ENCODE assay signal across 1 cellular context in the genomic region with DNA sequence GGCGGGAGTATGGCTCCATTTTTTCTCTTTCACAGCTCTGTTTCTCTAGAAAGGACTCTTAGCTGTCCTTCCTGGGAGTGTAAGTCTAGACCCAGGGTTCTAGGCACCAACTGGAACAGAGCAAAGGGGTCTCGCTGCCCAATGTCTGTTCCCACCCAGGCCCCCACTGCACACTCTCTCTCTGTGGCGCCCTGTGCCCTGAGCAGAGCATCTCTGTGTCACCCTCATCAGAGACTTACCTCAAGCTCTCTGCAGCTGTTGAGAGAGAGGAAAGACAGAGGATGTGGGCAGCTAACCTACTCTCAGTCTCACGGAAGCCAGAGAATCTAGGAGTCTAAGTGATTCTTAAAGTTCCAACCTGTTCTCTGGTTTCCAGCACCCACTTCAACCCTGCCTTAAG.
TF ChIP-seq lines count a peak whose summit lies in the region.

No MANE protein-coding gene starts in this region.

TF ChIP-seq in WTC11, 78 proteins besides CTCF, POLR2A, EP300 and RAD21 (continued from another document):
- TF ChIP-seq, protein P1, sequence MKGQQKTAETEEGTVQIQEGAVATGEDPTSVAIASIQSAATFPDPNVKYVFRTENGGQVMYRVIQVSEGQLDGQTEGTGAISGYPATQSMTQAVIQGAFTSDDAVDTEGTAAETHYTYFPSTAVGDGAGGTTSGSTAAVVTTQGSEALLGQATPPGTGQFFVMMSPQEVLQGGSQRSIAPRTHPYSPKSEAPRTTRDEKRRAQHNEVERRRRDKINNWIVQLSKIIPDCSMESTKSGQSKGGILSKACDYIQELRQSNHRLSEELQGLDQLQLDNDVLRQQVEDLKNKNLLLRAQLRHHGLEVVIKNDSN (CRISPR knock-in tag; IDR thresholded peaks at IDR 0.05) = no peak
- TF ChIP-seq, protein P2, sequence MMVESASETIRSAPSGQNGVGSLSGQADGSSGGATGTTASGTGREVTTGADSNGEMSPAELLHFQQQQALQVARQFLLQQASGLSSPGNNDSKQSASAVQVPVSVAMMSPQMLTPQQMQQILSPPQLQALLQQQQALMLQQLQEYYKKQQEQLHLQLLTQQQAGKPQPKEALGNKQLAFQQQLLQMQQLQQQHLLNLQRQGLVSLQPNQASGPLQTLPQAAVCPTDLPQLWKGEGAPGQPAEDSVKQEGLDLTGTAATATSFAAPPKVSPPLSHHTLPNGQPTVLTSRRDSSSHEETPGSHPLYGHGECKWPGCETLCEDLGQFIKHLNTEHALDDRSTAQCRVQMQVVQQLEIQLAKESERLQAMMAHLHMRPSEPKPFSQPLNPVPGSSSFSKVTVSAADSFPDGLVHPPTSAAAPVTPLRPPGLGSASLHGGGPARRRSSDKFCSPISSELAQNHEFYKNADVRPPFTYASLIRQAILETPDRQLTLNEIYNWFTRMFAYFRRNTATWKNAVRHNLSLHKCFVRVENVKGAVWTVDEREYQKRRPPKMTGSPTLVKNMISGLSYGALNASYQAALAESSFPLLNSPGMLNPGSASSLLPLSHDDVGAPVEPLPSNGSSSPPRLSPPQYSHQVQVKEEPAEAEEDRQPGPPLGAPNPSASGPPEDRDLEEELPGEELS (CRISPR knock-in tag; IDR thresholded peaks at IDR 0.05) = no peak
- TF ChIP-seq MXD4 (CRISPR knock-in tag; IDR thresholded peaks at IDR 0.05; ENCODE audit: borderline replicate concordance) (no peak), CREB1 (CRISPR knock-in tag; IDR thresholded peaks at IDR 0.05) (no peak), ERG (CRISPR knock-in tag; IDR thresholded peaks at IDR 0.05) (no peak), ZNF423 (CRISPR knock-in tag; IDR thresholded peaks at IDR 0.05) (no peak), ESRRA (CRISPR knock-in tag; IDR thresholded peaks at IDR 0.05; ENCODE audit: borderline replicate concordance) (no peak), NR1H2 (CRISPR knock-in tag; IDR thresholded peaks at IDR 0.05) (no peak), FOXJ3 (CRISPR knock-in tag; IDR thresholded peaks at IDR 0.05; ENCODE audit: borderline replicate concordance) (no peak), USF2 (CRISPR knock-in tag; IDR thresholded peaks at IDR 0.05) (no peak), NFATC4 (CRISPR knock-in tag; IDR thresholded peaks at IDR 0.05) (no peak), ZNF138 (CRISPR knock-in tag; conservative IDR thresholded peaks at IDR 0.05) (no peak), MAX (CRISPR knock-in tag; IDR thresholded peaks at IDR 0.05) (no peak), JUN (CRISPR knock-in tag; IDR thresholded peaks at IDR 0.05) (no peak), FOXK1 (CRISPR knock-in tag; IDR thresholded peaks at IDR 0.05) (no peak), ZNF671 (CRISPR knock-in tag; IDR thresholded peaks at IDR 0.05) (no peak)
- TF ChIP-seq, protein P3, sequence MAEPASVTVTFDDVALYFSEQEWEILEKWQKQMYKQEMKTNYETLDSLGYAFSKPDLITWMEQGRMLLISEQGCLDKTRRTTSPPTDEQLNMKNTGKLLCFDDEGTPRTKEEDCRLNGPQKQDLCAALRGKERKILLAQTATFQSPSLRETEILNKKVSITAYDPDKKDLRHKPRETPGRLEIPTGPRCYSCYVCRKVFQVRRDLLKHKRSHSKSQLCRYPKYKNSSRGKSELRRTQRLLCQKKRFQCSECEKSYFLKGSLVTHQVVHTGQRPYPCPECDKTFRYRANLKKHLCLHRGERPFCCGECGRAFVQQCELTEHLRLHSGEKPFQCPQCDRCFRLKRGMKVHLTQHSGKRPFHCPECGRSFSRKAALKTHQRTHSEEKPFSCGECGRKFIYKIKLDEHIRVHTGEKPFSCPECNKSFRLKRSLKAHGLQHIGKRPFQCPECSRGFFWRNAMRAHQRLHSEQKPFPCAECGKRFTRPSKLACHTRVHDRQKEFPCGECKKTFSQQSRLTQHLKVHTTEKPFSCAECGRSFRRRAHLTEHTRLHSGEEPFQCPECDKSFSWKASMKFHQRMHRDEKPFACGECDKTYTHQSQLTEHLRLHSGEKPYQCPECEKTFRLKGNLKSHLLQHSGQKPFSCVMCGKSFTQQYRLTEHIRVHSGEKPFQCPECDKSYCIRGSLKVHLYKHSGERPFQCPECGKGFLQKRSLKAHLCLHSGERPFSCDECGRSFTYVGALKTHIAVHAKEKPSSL (CRISPR knock-in tag; conservative IDR thresholded peaks at IDR 0.05) = no peak
- TF ChIP-seq, protein P4, sequence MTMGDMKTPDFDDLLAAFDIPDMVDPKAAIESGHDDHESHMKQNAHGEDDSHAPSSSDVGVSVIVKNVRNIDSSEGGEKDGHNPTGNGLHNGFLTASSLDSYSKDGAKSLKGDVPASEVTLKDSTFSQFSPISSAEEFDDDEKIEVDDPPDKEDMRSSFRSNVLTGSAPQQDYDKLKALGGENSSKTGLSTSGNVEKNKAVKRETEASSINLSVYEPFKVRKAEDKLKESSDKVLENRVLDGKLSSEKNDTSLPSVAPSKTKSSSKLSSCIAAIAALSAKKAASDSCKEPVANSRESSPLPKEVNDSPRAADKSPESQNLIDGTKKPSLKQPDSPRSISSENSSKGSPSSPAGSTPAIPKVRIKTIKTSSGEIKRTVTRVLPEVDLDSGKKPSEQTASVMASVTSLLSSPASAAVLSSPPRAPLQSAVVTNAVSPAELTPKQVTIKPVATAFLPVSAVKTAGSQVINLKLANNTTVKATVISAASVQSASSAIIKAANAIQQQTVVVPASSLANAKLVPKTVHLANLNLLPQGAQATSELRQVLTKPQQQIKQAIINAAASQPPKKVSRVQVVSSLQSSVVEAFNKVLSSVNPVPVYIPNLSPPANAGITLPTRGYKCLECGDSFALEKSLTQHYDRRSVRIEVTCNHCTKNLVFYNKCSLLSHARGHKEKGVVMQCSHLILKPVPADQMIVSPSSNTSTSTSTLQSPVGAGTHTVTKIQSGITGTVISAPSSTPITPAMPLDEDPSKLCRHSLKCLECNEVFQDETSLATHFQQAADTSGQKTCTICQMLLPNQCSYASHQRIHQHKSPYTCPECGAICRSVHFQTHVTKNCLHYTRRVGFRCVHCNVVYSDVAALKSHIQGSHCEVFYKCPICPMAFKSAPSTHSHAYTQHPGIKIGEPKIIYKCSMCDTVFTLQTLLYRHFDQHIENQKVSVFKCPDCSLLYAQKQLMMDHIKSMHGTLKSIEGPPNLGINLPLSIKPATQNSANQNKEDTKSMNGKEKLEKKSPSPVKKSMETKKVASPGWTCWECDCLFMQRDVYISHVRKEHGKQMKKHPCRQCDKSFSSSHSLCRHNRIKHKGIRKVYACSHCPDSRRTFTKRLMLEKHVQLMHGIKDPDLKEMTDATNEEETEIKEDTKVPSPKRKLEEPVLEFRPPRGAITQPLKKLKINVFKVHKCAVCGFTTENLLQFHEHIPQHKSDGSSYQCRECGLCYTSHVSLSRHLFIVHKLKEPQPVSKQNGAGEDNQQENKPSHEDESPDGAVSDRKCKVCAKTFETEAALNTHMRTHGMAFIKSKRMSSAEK (CRISPR knock-in tag; IDR thresholded peaks at IDR 0.05; ENCODE audit: borderline replicate concordance) = no peak
- TF ChIP-seq, protein P5, sequence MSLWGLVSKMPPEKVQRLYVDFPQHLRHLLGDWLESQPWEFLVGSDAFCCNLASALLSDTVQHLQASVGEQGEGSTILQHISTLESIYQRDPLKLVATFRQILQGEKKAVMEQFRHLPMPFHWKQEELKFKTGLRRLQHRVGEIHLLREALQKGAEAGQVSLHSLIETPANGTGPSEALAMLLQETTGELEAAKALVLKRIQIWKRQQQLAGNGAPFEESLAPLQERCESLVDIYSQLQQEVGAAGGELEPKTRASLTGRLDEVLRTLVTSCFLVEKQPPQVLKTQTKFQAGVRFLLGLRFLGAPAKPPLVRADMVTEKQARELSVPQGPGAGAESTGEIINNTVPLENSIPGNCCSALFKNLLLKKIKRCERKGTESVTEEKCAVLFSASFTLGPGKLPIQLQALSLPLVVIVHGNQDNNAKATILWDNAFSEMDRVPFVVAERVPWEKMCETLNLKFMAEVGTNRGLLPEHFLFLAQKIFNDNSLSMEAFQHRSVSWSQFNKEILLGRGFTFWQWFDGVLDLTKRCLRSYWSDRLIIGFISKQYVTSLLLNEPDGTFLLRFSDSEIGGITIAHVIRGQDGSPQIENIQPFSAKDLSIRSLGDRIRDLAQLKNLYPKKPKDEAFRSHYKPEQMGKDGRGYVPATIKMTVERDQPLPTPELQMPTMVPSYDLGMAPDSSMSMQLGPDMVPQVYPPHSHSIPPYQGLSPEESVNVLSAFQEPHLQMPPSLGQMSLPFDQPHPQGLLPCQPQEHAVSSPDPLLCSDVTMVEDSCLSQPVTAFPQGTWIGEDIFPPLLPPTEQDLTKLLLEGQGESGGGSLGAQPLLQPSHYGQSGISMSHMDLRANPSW (CRISPR knock-in tag; conservative IDR thresholded peaks at IDR 0.05; ENCODE audit: low read depth) = no peak
TF ChIP-seq in WTC11: peak in this region for 0.
